ENCODE assay signal across 15 cellular contexts in genomic region chr12:119996417-119996816, GRCh38. TPM values are rescaled to one million over a fixed set of nuclear protein-coding genes. Genes with fewer than 3 reads are reported as not detected.
DNase-seq lines count a peak whose midpoint lies in the region; ATAC-seq and TF ChIP-seq lines count a peak whose summit lies in the region.
"Had no signal": no experiment of that assay in that cellular context is flagged by ENCODE, and none has a peak within 500 bp of the region (broad histone marks: within the 10 kb centered on the region; RNA-seq: fewer than 3 reads in every experiment).

No MANE protein-coding gene starts in this region.

- intact Hi-C loops in activated CD8-positive, alpha-beta T cell treated with anti-CD3 and anti-CD28 coated beads for 36 hours (cut with micrococcal nuclease), result no loop called here
- intact Hi-C loops in activated naive CD4-positive, alpha-beta T cell treated with anti-CD3 and anti-CD28 coated beads for 36 hours (cut with micrococcal nuclease), result no loop called here
- intact Hi-C loops in heart left ventricle (cut with DNase I), result no loop called here

- H3K9me3 ChIP-seq in Karpas-422 (ENCODE audit: low read length), result no peaks in the 10 kb centered on the region
- no peaks in the 10 kb centered on the region for H3K9me3 ChIP-seq in heart left ventricle
- no peaks in the 10 kb centered on the region for H3K9me3 ChIP-seq in endodermal cell (ENCODE audit: control insufficient read depth, low read length)

- TF ChIP-seq CTCF in activated CD8-positive, alpha-beta T cell treated with anti-CD3 and anti-CD28 coated beads for 36 hours (IDR thresholded peaks at IDR 0.05), result no peak
- TF ChIP-seq CTCF in heart left ventricle (IDR thresholded peaks at IDR 0.05) (no peak), endodermal cell (conservative IDR thresholded peaks at IDR 0.05) (no peak)

- CTCF ChIA-PET in activated CD8-positive, alpha-beta T cell treated with anti-CD3 and anti-CD28 coated beads for 36 hours (lab: Charles Lee), result no interaction called here
- CTCF ChIA-PET in activated CD8-positive, alpha-beta T cell treated with anti-CD3 and anti-CD28 coated beads, Interleukin-2, amount 10 ng/mL, durations not matched to agents 7 days and 5 days (lab: Charles Lee), result interaction anchor here (1.2 to 1.7 kb wide), 2 partner anchors 11 to 91 kb away, joined by 3 to 5 read pairs; no protein-coding TSS in a partner anchor
- CTCF ChIA-PET in activated naive CD4-positive, alpha-beta T cell treated with anti-CD3 and anti-CD28 coated beads for 36 hours (lab: Charles Lee), result no interaction called here

- H3K79me2 ChIP-seq in Karpas-422 (ENCODE audit: low read length), result peaks cover 77% of the 10 kb centered on the region

- H3K4me3 Mint-ChIP-seq in activated CD8-positive, alpha-beta T cell treated with anti-CD3 and anti-CD28 coated beads for 36 hours, result no peak overlapping the region
- H3K4me3 Mint-ChIP-seq in activated CD8-positive, alpha-beta T cell treated with anti-CD3 and anti-CD28 coated beads, Interleukin-2, amount 10 ng/mL, durations not matched to agents 7 days and 5 days, result no peak overlapping the region
- peak overlapping the region; percentile 13 for H3K4me3 Mint-ChIP-seq in activated naive CD4-positive, alpha-beta T cell treated with anti-CD3 and anti-CD28 coated beads, Interleukin-2, amount 50 U/mL, for 24 hours
- no peak overlapping the region for H3K4me3 Mint-ChIP-seq in activated naive CD4-positive, alpha-beta T cell treated with anti-CD3 and anti-CD28 coated beads for 36 hours
- no peak overlapping the region for H3K4me3 Mint-ChIP-seq in activated T-helper 17 cell treated with anti-CD3 and anti-CD28 coated beads, Interleukin-2, amount 50 U/mL, for 72 hours
- no peak overlapping the region for H3K4me3 Mint-ChIP-seq in endodermal cell
- H3K4me3 Mint-ChIP-seq: B cell, HFFc6 had no signal

- H3K9me2 ChIP-seq in Karpas-422 (replicated peaks; ENCODE audit: insufficient read depth, low read length), result no peaks in the 10 kb centered on the region

- H3K27me3 Mint-ChIP-seq in activated CD8-positive, alpha-beta T cell treated with anti-CD3 and anti-CD28 coated beads for 36 hours, result no peaks in the 10 kb centered on the region
- H3K27me3 Mint-ChIP-seq in activated CD8-positive, alpha-beta T cell treated with anti-CD3 and anti-CD28 coated beads, Interleukin-2, amount 10 ng/mL, durations not matched to agents 7 days and 5 days (ENCODE audit: low read depth), result no peaks in the 10 kb centered on the region
- no peaks in the 10 kb centered on the region for H3K27me3 Mint-ChIP-seq in activated naive CD4-positive, alpha-beta T cell treated with anti-CD3 and anti-CD28 coated beads, Interleukin-2, amount 50 U/mL, for 24 hours
- no peaks in the 10 kb centered on the region for H3K27me3 Mint-ChIP-seq in activated naive CD4-positive, alpha-beta T cell treated with anti-CD3 and anti-CD28 coated beads for 36 hours (ENCODE audit: low read depth)
- H3K27me3 Mint-ChIP-seq in activated T-helper 17 cell treated with anti-CD3 and anti-CD28 coated beads, Interleukin-2, amount 50 U/mL, for 72 hours, result no peaks in the 10 kb centered on the region
- no peaks in the 10 kb centered on the region for H3K27me3 Mint-ChIP-seq in endodermal cell (ENCODE audit: insufficient read depth)
- H3K27me3 Mint-ChIP-seq: B cell; CD4-positive, alpha-beta memory T cell had no signal

- H3K9ac ChIP-seq in Karpas-422 (ENCODE audit: low read length), result no peak overlapping the region
- no peak overlapping the region for H3K9ac ChIP-seq in endodermal cell (ENCODE audit: extremely low read depth, low read length, poor library complexity, severe bottlenecking)

- peaks cover 36% of the 10 kb centered on the region for H3K36me3 ChIP-seq in Karpas-422 (ENCODE audit: insufficient read depth, low read length)
- H3K36me3 ChIP-seq in heart left ventricle, result no peaks in the 10 kb centered on the region
- peaks cover 15% of the 10 kb centered on the region for H3K36me3 ChIP-seq in endodermal cell (ENCODE audit: control insufficient read depth, insufficient read depth, low read length)

- H3K27ac ChIP-seq in Karpas-422 (ENCODE audit: low read length), result peak overlapping the region; percentile 57
- H3K27ac ChIP-seq in heart left ventricle, result no peak overlapping the region
- H3K27ac ChIP-seq in endodermal cell (ENCODE audit: low read depth, low read length), result no peak overlapping the region

- no peak overlapping the region for H2AFZ ChIP-seq in Karpas-422 (ENCODE audit: low read length)

- DNase-seq in activated CD8-positive, alpha-beta T cell treated with anti-CD3 and anti-CD28 coated beads for 36 hours, result no peak
- no peak for DNase-seq in activated CD8-positive, alpha-beta T cell treated with anti-CD3 and anti-CD28 coated beads, Interleukin-2, amount 10 ng/mL, durations not matched to agents 7 days and 5 days
- no peak for DNase-seq in activated naive CD4-positive, alpha-beta T cell treated with anti-CD3 and anti-CD28 coated beads for 36 hours
- DNase-seq in Karpas-422, result no peak
- no peak for DNase-seq in heart left ventricle
- no peak for DNase-seq in endodermal cell
- DNase-seq: C1 segment of cervical spinal cord; CD4-positive, alpha-beta memory T cell; DMS79; HCEC 1CT; HFFc6 had no signal

- no peak for TF ChIP-seq POLR2A in heart left ventricle (IDR thresholded peaks at IDR 0.05)

- POLR2A ChIA-PET in activated CD8-positive, alpha-beta T cell treated with anti-CD3 and anti-CD28 coated beads for 36 hours (lab: Charles Lee), result interaction anchor here (3.5 kb wide), 1 partner anchor 11 kb away, joined by 24 read pairs; no protein-coding TSS in a partner anchor
- POLR2A ChIA-PET in activated CD8-positive, alpha-beta T cell treated with anti-CD3 and anti-CD28 coated beads, Interleukin-2, amount 10 ng/mL, durations not matched to agents 7 days and 5 days (lab: Charles Lee), result no interaction called here

- H3K9me3 Mint-ChIP-seq in activated CD8-positive, alpha-beta T cell treated with anti-CD3 and anti-CD28 coated beads for 36 hours, result no peaks in the 10 kb centered on the region
- no peaks in the 10 kb centered on the region for H3K9me3 Mint-ChIP-seq in activated CD8-positive, alpha-beta T cell treated with anti-CD3 and anti-CD28 coated beads, Interleukin-2, amount 10 ng/mL, durations not matched to agents 7 days and 5 days (ENCODE audit: insufficient read depth)
- H3K9me3 Mint-ChIP-seq in activated naive CD4-positive, alpha-beta T cell treated with anti-CD3 and anti-CD28 coated beads, Interleukin-2, amount 50 U/mL, for 24 hours, result no peaks in the 10 kb centered on the region
- H3K9me3 Mint-ChIP-seq in activated naive CD4-positive, alpha-beta T cell treated with anti-CD3 and anti-CD28 coated beads for 36 hours, result no peaks in the 10 kb centered on the region
- H3K9me3 Mint-ChIP-seq in activated T-helper 17 cell treated with anti-CD3 and anti-CD28 coated beads, Interleukin-2, amount 50 U/mL, for 72 hours, result no peaks in the 10 kb centered on the region
- H3K9me3 Mint-ChIP-seq in endodermal cell, result no peaks in the 10 kb centered on the region
- H3K9me3 Mint-ChIP-seq: HFFc6 had no signal

- H3K27me3 ChIP-seq in Karpas-422 (ENCODE audit: low read length) (no peaks in the 10 kb centered on the region), heart left ventricle (peaks cover 0 to 64% (median 17%) of the 10 kb centered on the region in 9 donors), endodermal cell (ENCODE audit: control insufficient read depth, insufficient read depth, low read length, poor library complexity, severe bottlenecking) (peaks cover 10% of the 10 kb centered on the region)

- ATAC-seq in activated CD8-positive, alpha-beta T cell treated with anti-CD3 and anti-CD28 coated beads for 36 hours, result peak; percentile 10
- ATAC-seq in activated CD8-positive, alpha-beta T cell treated with anti-CD3 and anti-CD28 coated beads, Interleukin-2, amount 10 ng/mL, durations not matched to agents 7 days and 5 days, result no peak
- peak; percentile 43 for ATAC-seq in activated T-helper 17 cell treated with anti-CD3 and anti-CD28 coated beads, Interleukin-2, amount 50 U/mL, for 72 hours (replicated peaks)
- ATAC-seq in heart left ventricle, result no peak
- ATAC-seq: GM12878 had no signal

- H3K4me1 Mint-ChIP-seq in activated CD8-positive, alpha-beta T cell treated with anti-CD3 and anti-CD28 coated beads for 36 hours (ENCODE audit: low read depth), result peaks cover 70% of the 10 kb centered on the region
- peaks cover 24% of the 10 kb centered on the region for H3K4me1 Mint-ChIP-seq in activated CD8-positive, alpha-beta T cell treated with anti-CD3 and anti-CD28 coated beads, Interleukin-2, amount 10 ng/mL, durations not matched to agents 7 days and 5 days (ENCODE audit: low read depth)
- H3K4me1 Mint-ChIP-seq in activated naive CD4-positive, alpha-beta T cell treated with anti-CD3 and anti-CD28 coated beads, Interleukin-2, amount 50 U/mL, for 24 hours, result peaks cover 80% of the 10 kb centered on the region
- peaks cover 74% of the 10 kb centered on the region for H3K4me1 Mint-ChIP-seq in activated naive CD4-positive, alpha-beta T cell treated with anti-CD3 and anti-CD28 coated beads for 36 hours (ENCODE audit: low read depth)
- peaks cover 20% of the 10 kb centered on the region for H3K4me1 Mint-ChIP-seq in activated T-helper 17 cell treated with anti-CD3 and anti-CD28 coated beads, Interleukin-2, amount 50 U/mL, for 72 hours
- H3K4me1 Mint-ChIP-seq in endodermal cell, result no peaks in the 10 kb centered on the region

- H3K27ac Mint-ChIP-seq in activated CD8-positive, alpha-beta T cell treated with anti-CD3 and anti-CD28 coated beads for 36 hours, result no peak overlapping the region
- no peak overlapping the region for H3K27ac Mint-ChIP-seq in activated CD8-positive, alpha-beta T cell treated with anti-CD3 and anti-CD28 coated beads, Interleukin-2, amount 10 ng/mL, durations not matched to agents 7 days and 5 days
- peak overlapping the region; percentile 49 for H3K27ac Mint-ChIP-seq in activated naive CD4-positive, alpha-beta T cell treated with anti-CD3 and anti-CD28 coated beads, Interleukin-2, amount 50 U/mL, for 24 hours
- no peak overlapping the region for H3K27ac Mint-ChIP-seq in activated naive CD4-positive, alpha-beta T cell treated with anti-CD3 and anti-CD28 coated beads for 36 hours
- no peak overlapping the region for H3K27ac Mint-ChIP-seq in activated T-helper 17 cell treated with anti-CD3 and anti-CD28 coated beads, Interleukin-2, amount 50 U/mL, for 72 hours
- H3K27ac Mint-ChIP-seq in endodermal cell, result no peak overlapping the region
- H3K27ac Mint-ChIP-seq: B cell, HFFc6 had no signal

- H3K4me2 ChIP-seq in Karpas-422 (ENCODE audit: low read depth, low read length, poor library complexity, severe bottlenecking), result no peak overlapping the region

- H3K36me3 Mint-ChIP-seq in activated CD8-positive, alpha-beta T cell treated with anti-CD3 and anti-CD28 coated beads for 36 hours (ENCODE audit: low read depth), result peaks cover 81% of the 10 kb centered on the region
- H3K36me3 Mint-ChIP-seq in activated CD8-positive, alpha-beta T cell treated with anti-CD3 and anti-CD28 coated beads, Interleukin-2, amount 10 ng/mL, durations not matched to agents 7 days and 5 days (ENCODE audit: low read depth), result peaks cover 60% of the 10 kb centered on the region
- H3K36me3 Mint-ChIP-seq in activated naive CD4-positive, alpha-beta T cell treated with anti-CD3 and anti-CD28 coated beads, Interleukin-2, amount 50 U/mL, for 24 hours, result peaks cover 46% of the 10 kb centered on the region
- H3K36me3 Mint-ChIP-seq in activated naive CD4-positive, alpha-beta T cell treated with anti-CD3 and anti-CD28 coated beads for 36 hours (ENCODE audit: low read depth), result peaks cover 74% of the 10 kb centered on the region
- peaks cover 100% of the 10 kb centered on the region for H3K36me3 Mint-ChIP-seq in activated T-helper 17 cell treated with anti-CD3 and anti-CD28 coated beads, Interleukin-2, amount 50 U/mL, for 72 hours (ENCODE audit: low read depth)
- peaks cover 19% of the 10 kb centered on the region for H3K36me3 Mint-ChIP-seq in endodermal cell (ENCODE audit: low read depth)

- H4K20me1 ChIP-seq in Karpas-422 (ENCODE audit: insufficient read depth, low read depth, low read length), result no peaks in the 10 kb centered on the region

- 67 to 89% (median 86%) methylated on average over 1 of the region's 1 CpG for WGBS in heart left ventricle, 4 donors
- 100% methylated on average over 1 of the region's 1 CpG; no CpG with 5 or more reads in 1 of the 2 experiments for WGBS in endodermal cell (ENCODE audit: insufficient coverage in 1 of 2, insufficient read length in 1 of 2), 2 experiments

- H3K4me1 ChIP-seq in Karpas-422 (ENCODE audit: low read length), result peaks cover 40% of the 10 kb centered on the region
- no peaks in the 10 kb centered on the region for H3K4me1 ChIP-seq in heart left ventricle
- no peaks in the 10 kb centered on the region for H3K4me1 ChIP-seq in endodermal cell (ENCODE audit: control insufficient read depth, insufficient read depth, low read length)

- H3K4me3 ChIP-seq in Karpas-422 (ENCODE audit: low read length), result no peak overlapping the region
- no peak overlapping the region for H3K4me3 ChIP-seq in heart left ventricle
- no peak overlapping the region for H3K4me3 ChIP-seq in endodermal cell (ENCODE audit: low read length)
- H3K4me3 ChIP-seq: GM12878 had no signal

RNA-seq across cellular contexts. Expression of gene BICDL1, which starts 7.4 kb away (rescaled TPM):
- total RNA-seq in activated CD8-positive, alpha-beta T cell treated with anti-CD3 and anti-CD28 coated beads for 36 hours, result 100 to 1,000 TPM; 103 to 107 TPM
- total RNA-seq in activated CD8-positive, alpha-beta T cell treated with anti-CD3 and anti-CD28 coated beads, Interleukin-2, amount 10 ng/mL, durations not matched to agents 7 days and 5 days, result 10 to 100 TPM; 62.4 to 64.8 TPM
- total RNA-seq in activated naive CD4-positive, alpha-beta T cell treated with anti-CD3 and anti-CD28 coated beads for 36 hours, result 100 to 1,000 TPM; 128 to 133 TPM
- 28.5 and 57.6 TPM in 2 replicates for total RNA-seq in Karpas-422 (2014; rRNA removed; shearing (Covaris generic); ENCODE audit: low replicate concordance)
- total RNA-seq in activated T-helper 17 cell treated with anti-CD3 and anti-CD28 coated beads, Interleukin-2, amount 50 U/mL, for 72 hours, result 10 to 100 TPM; 36.9 to 91.6 TPM
- total RNA-seq in heart left ventricle (10 to 100 TPM in 1 of 9 donors, 1 to 10 TPM in 1, under 1 TPM in 3, not detected in 4; 0.16 to 28.0 (median 0.32) TPM), endodermal cell (10 to 100 TPM; 14.5 to 22.3 TPM)
- under 1 TPM; 0.12 to 0.30 TPM for polyA plus RNA-seq in heart left ventricle
- polyA plus RNA-seq in endodermal cell (2013, experiment 1 of 2), result 6.8 TPM
- 5.6 TPM for polyA plus RNA-seq in endodermal cell (2013, experiment 2 of 2)

Comparison
In these comparisons a context has a peak if more than half of its experiments do, and no peak if none do; other contexts are left out.
1. ATAC-seq: peak in activated CD8-positive, alpha-beta T cell treated with anti-CD3 and anti-CD28 coated beads for 36 hours (single experiment) and activated T-helper 17 cell treated with anti-CD3 and anti-CD28 coated beads, Interleukin-2, amount 50 U/mL, for 72 hours (single experiment); none in activated CD8-positive, alpha-beta T cell treated with anti-CD3 and anti-CD28 coated beads, Interleukin-2, amount 10 ng/mL, durations not matched to agents 7 days and 5 days (single experiment) and heart left ventricle (0 of 4).